8 cellular contexts compared by ENCODE assay signal in the genomic region with DNA sequence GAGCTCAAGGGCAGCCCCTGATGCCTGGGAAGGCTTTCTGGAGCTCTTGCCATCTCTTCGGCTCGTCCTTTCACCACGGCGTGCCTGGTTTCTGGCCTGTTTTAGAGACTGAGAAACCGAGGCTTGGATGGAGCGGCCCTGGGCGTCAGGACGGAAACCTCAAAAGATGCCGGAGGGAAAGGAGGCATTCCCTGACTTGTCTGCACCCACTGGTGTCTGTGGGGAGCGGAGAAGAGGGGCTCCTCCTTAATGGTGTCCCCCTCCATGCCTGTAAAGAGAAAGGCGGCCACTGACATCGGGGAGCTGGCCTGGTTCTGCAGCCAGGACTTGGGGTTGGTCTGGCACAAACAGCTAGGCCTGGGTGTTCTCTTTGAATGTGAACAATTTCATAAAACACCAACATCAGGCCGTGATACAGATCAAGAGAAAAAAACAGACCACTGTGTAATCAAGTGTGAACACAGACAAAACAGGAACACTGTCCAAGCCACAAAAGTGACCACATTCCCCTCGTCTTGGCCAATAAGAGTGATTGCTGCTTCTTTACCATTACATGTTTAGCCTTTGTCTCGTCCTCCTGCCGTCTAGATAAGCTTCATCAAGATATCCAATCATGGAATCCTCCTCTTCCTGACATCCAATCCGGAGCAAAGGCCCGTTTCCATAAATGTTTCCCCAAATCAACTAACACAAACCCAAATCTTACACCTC. TPM values are rescaled to one million over a fixed set of nuclear protein-coding genes. Genes with fewer than 3 reads are reported as not detected.
A peak's percentile ranks its signal among the peaks of the same experiment; 100 is the strongest.
DNase-seq lines count a peak whose midpoint lies in the region; ATAC-seq and TF ChIP-seq lines count a peak whose summit lies in the region.

No MANE protein-coding gene starts in this region.

- no peak for TF ChIP-seq CTCF in tibial artery (IDR thresholded peaks at IDR 0.05)

- H3K36me3 ChIP-seq in HUES48 (ENCODE audit: control insufficient read depth, insufficient read depth, low read length) (no peaks in the 10 kb centered on the region), tibial artery (no peaks in the 10 kb centered on the region)

- H3K27me3 ChIP-seq in HUES48 (ENCODE audit: control insufficient read depth, insufficient read depth, low read length), result peaks cover 10% of the 10 kb centered on the region
- H3K27me3 ChIP-seq in tibial artery, result no peaks in the 10 kb centered on the region

- DNase-seq in left colon (no peak), tibial artery (peak in 1 of 2 donors; percentile 68), epidermal melanocyte (ENCODE audit: insufficient read length, low spot score) (no peak), T1000 (lab: John Stamatoyannopoulos, UW) (no peak), NCI-H2227 (lab: John Stamatoyannopoulos, UW; ENCODE audit: unreplicated experiment) (no peak)

- H3K27ac ChIP-seq in HUES48 (ENCODE audit: low read depth, low read length), result peak overlapping the region; percentile 27
- H3K27ac ChIP-seq in adipose tissue (ENCODE audit: low read depth, low read length), result peak overlapping the region; percentile 13
- peak overlapping the region; percentile 90 to 96 for H3K27ac ChIP-seq in tibial artery

- peak overlapping the region; percentile 83 for H3K4me3 ChIP-seq in HUES48 (ENCODE audit: low read depth, low read length)
- peak overlapping the region; percentile 63 to 94 for H3K4me3 ChIP-seq in tibial artery

- peaks cover 4% of the 10 kb centered on the region; the same call in 1 of the 2 replicates for H3K4me1 ChIP-seq in HUES48 (ENCODE audit: control insufficient read depth, insufficient read depth, low read length)
- H3K4me1 ChIP-seq in tibial artery, result peaks cover 0 to 36% (median 26%) of the 10 kb centered on the region in 4 donors

- WGBS in adipose tissue, 3 donors, result 47 to 55% (median 55%) methylated on average over 18 of the region's 18 CpGs

- peak overlapping the region; percentile 43 for H3K9ac ChIP-seq in HUES48 (ENCODE audit: low read depth, low read length)

- ATAC-seq in GM19395 (IDR thresholded peaks at IDR 0.05; ENCODE audit: unreplicated experiment) (peak; percentile 22), left colon (peak; percentile 9)

- intact Hi-C loops in left colon (cut with DNase I, micrococcal nuclease) (no loop called here), tibial artery (cut with DNase I; ENCODE audit: low total_unique reads) (no loop called here)

- H3K9me3 ChIP-seq in HUES48 (ENCODE audit: control insufficient read depth, insufficient read depth, low read length), result no peaks in the 10 kb centered on the region
- no peaks in the 10 kb centered on the region for H3K9me3 ChIP-seq in tibial artery

RNA-seq across cellular contexts. Expression of a gene that starts 0.6 kb away (rescaled TPM):
- 10 to 100 TPM; 25.7 to 39.0 (median 30.7) TPM for polyA plus RNA-seq in adipose tissue
- total RNA-seq in left colon, result 10 to 100 TPM; 32.7 to 38.6 TPM

RNA-seq across cellular contexts. Expression of a gene that starts 35.7 kb away (rescaled TPM):
- 10 to 100 TPM in 1 of 3 donors, 1 to 10 TPM in 2; 2.9 to 24.4 (median 3.5) TPM for polyA plus RNA-seq in adipose tissue
- total RNA-seq in left colon, result 10 to 100 TPM; 32.0 to 54.8 TPM

RNA-seq across cellular contexts. Expression of a gene that starts 45.4 kb away (rescaled TPM):
- polyA plus RNA-seq in adipose tissue, result 1 to 10 TPM in 1 of 3 donors, under 1 TPM in 1, not detected in 1; 0.41 to 2.1 TPM
- under 1 TPM in 1 of 2 donors, not detected in 1; 0.45 TPM for total RNA-seq in left colon

Comparison
In these comparisons a context has a peak if more than half of its experiments do, and no peak if none do; other contexts are left out.
1. H3K27ac ChIP-seq: peak in every context shown above with its lines; median percentile 93 in tibial artery; 27 in HUES48; 13 in adipose tissue.